In the genomic region with DNA sequence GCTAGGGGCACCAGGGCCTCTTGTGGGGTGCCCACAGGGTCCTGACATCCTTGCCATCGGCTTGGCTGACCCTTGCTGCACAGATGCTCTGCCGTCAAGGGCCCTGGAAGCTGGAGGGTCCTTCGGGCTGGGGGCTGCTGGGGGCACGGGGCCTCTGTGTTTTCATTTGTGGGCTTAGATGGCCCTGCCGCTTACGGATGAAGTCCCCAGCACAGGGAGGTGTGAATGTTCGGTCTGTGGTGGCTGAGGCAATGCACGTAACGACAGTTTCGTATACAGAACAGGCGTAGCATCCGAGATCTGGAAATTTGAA, we compare ENCODE assay signal across 25 cellular contexts. TPM values are rescaled to one million over a fixed set of nuclear protein-coding genes. Genes with fewer than 3 reads are reported as not detected.
DNase-seq lines count a peak whose midpoint lies in the region; ATAC-seq and TF ChIP-seq lines count a peak whose summit lies in the region.
"Had no signal": no experiment of that assay in that cellular context is flagged by ENCODE, and none has a peak within 500 bp of the region (broad histone marks: within the 10 kb centered on the region; RNA-seq: fewer than 3 reads in every experiment).

No MANE protein-coding gene starts in this region.

- peaks cover 79% of the 10 kb centered on the region for H4K20me1 ChIP-seq in BLaER1
- peaks cover 40% of the 10 kb centered on the region for H4K20me1 ChIP-seq in osteoblast (ENCODE audit: insufficient read depth, low read length)

- no peak overlapping the region for H2AFZ ChIP-seq in osteoblast (ENCODE audit: low read length)
- H2AFZ ChIP-seq: GM23338 had no signal

- peaks cover 56% of the 10 kb centered on the region for H3K4me1 ChIP-seq in BLaER1
- H3K4me1 ChIP-seq in HEK293 (ENCODE audit: control insufficient read depth, insufficient read depth, low read length): no peaks in the 10 kb centered on the region
- H3K4me1 ChIP-seq in RWPE2 (ENCODE audit: insufficient read depth, poor library complexity, severe bottlenecking): peaks cover 44% of the 10 kb centered on the region
- H3K4me1 ChIP-seq in osteoblast (ENCODE audit: insufficient read depth, low read length): peaks cover 20% of the 10 kb centered on the region

- peaks cover 68% of the 10 kb centered on the region for H3K36me3 ChIP-seq in BLaER1
- H3K36me3 ChIP-seq in HEK293 (ENCODE audit: control insufficient read depth in 2 of 2, insufficient read depth in 1 of 2, low read length in 2 of 2): peaks cover 0 to 38% of the 10 kb centered on the region in 2 experiments; a peak in 2 of 3 replicates
- H3K36me3 ChIP-seq in RWPE2 (ENCODE audit: low read depth): peaks cover 44% of the 10 kb centered on the region
- H3K36me3 ChIP-seq in osteoblast (ENCODE audit: insufficient read depth, low read length): peaks cover 4% of the 10 kb centered on the region

- POLR2A ChIA-PET in HEK293 (lab: Yijun Ruan, JAX): no interaction called here

- H3K27ac ChIP-seq in BLaER1: no peak overlapping the region
- no peak overlapping the region for H3K27ac ChIP-seq in HEK293 (ENCODE audit: extremely low read depth, low read depth, low read length)
- H3K27ac ChIP-seq in RWPE2 (ENCODE audit: poor library complexity, severe bottlenecking): no peak overlapping the region
- H3K27ac ChIP-seq in osteoblast (ENCODE audit: low read depth, low read length): no peak overlapping the region
- H3K27ac ChIP-seq: A549, C4-2B had no signal

- H3K4me3 ChIP-seq in BLaER1: no peak overlapping the region
- no peak overlapping the region for H3K4me3 ChIP-seq in HEK293 (ENCODE audit: low read depth, low read length)
- no peak overlapping the region for H3K4me3 ChIP-seq in RWPE2 (ENCODE audit: severe bottlenecking)
- no peak overlapping the region for H3K4me3 ChIP-seq in osteoblast (ENCODE audit: insufficient read depth, low read length)
- H3K4me3 ChIP-seq: A549, GM12878, GM23338 had no signal

- peaks cover 7% of the 10 kb centered on the region for H3K9me3 ChIP-seq in BLaER1
- no peaks in the 10 kb centered on the region for H3K9me3 ChIP-seq in HEK293 (ENCODE audit: control insufficient read depth, insufficient read depth, low read depth, low read length)
- H3K9me3 ChIP-seq in RWPE2 (ENCODE audit: severe bottlenecking): no peaks in the 10 kb centered on the region
- no peaks in the 10 kb centered on the region for H3K9me3 ChIP-seq in osteoblast (ENCODE audit: low read depth, low read length)
- H3K9me3 ChIP-seq: BE2C, Caco-2 had no signal

- H3K9ac ChIP-seq in BLaER1: no peak overlapping the region

- no peak for ATAC-seq in RWPE2 (ENCODE audit: low read depth)
- ATAC-seq: A549; CD8-positive, alpha-beta T cell; GM12878; HCT116 had no signal

- H3K4me2 ChIP-seq in BLaER1 (peak overlapping the region; percentile 80), osteoblast (ENCODE audit: insufficient read depth, low read length) (no peak overlapping the region)
- H3K4me2 ChIP-seq: A549, GM23338 had no signal

- peaks cover 77% of the 10 kb centered on the region for H3K79me2 ChIP-seq in osteoblast (ENCODE audit: insufficient read depth, low read length)

- H3K27me3 ChIP-seq in BLaER1 (no peaks in the 10 kb centered on the region), RWPE2 (ENCODE audit: insufficient read depth, poor library complexity, severe bottlenecking) (no peaks in the 10 kb centered on the region), osteoblast (ENCODE audit: insufficient read depth, low read length) (no peaks in the 10 kb centered on the region)
- H3K27me3 ChIP-seq: BE2C had no signal

- CTCF ChIA-PET in HEK293 (lab: Yijun Ruan, JAX): no interaction called here

- DNase-seq in RWPE2 (ENCODE audit: low spot score) (peak; percentile 80), osteoblast (ENCODE audit: insufficient read length, low spot score, missing footprints) (peak; percentile 76), NOMO-1 treated with DMSO at 0.1 percent for 48 hours (lab: John Stamatoyannopoulos, UW; ENCODE audit: unreplicated experiment) (no peak), NCI-H748 treated with DMSO at 0.1 percent for 48 hours (lab: John Stamatoyannopoulos, UW) (no peak)
- no peak for DNase-seq in stimulated activated CD4-positive, alpha-beta T cell treated with anti-CD3 and anti-CD28 coated beads, Interleukin-4, amount 100 ng/mL, for 1 hour
- DNase-seq: 8988T; ACHN; AML-193; BE2C; Caco-2; CD4-positive, CD25-positive, alpha-beta regulatory T cell; CD8-positive, alpha-beta T cell; DMS 273 treated with DMSO at 0.1 percent for 48 hours; DMS79; EL; GDM1; H9; HFFc6 had no signal

- TF ChIP-seq CTCF in HEK293 (tag by site-specific recombination; IDR thresholded peaks at IDR 0.05): no peak
- no peak for TF ChIP-seq CTCF in RWPE2 (IDR thresholded peaks at IDR 0.05; ENCODE audit: poor library complexity, severe bottlenecking)
- no peak for TF ChIP-seq CTCF in osteoblast (IDR thresholded peaks at IDR 0.05; ENCODE audit: extremely low read depth, low read depth, low read length)

TF ChIP-seq in HEK293, 187 proteins besides CTCF, POLR2A, EP300 and RAD21:
- no peak for TF ChIP-seq ZNF350 (tag by site-specific recombination; IDR thresholded peaks at IDR 0.05)
- peak; percentile 4; the same call in 1 of the 2 replicates for TF ChIP-seq GLIS2 (tag by site-specific recombination; IDR thresholded peaks at IDR 0.05)
- TF ChIP-seq, protein P1, sequence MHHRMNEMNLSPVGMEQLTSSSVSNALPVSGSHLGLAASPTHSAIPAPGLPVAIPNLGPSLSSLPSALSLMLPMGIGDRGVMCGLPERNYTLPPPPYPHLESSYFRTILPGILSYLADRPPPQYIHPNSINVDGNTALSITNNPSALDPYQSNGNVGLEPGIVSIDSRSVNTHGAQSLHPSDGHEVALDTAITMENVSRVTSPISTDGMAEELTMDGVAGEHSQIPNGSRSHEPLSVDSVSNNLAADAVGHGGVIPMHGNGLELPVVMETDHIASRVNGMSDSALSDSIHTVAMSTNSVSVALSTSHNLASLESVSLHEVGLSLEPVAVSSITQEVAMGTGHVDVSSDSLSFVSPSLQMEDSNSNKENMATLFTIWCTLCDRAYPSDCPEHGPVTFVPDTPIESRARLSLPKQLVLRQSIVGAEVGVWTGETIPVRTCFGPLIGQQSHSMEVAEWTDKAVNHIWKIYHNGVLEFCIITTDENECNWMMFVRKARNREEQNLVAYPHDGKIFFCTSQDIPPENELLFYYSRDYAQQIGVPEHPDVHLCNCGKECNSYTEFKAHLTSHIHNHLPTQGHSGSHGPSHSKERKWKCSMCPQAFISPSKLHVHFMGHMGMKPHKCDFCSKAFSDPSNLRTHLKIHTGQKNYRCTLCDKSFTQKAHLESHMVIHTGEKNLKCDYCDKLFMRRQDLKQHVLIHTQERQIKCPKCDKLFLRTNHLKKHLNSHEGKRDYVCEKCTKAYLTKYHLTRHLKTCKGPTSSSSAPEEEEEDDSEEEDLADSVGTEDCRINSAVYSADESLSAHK (tag by site-specific recombination; IDR thresholded peaks at IDR 0.05): no peak
- no peak for TF ChIP-seq ZNF830 (tag by site-specific recombination; IDR thresholded peaks at IDR 0.05; ENCODE audit: low read depth)
- no peak for TF ChIP-seq KLF1 (tag by site-specific recombination; IDR thresholded peaks at IDR 0.05)

RNA-seq across cellular contexts. Expression of gene SS18L1, which starts 14.5 kb away (rescaled TPM):
- total RNA-seq in osteoblast: 12.7 TPM in 2 replicates

RNA-seq across cellular contexts. Expression of gene PSMA7, which starts 14.8 kb away (rescaled TPM):
- total RNA-seq in osteoblast: 208 and 215 TPM in 2 replicates

RNA-seq across cellular contexts. Expression of gene MTG2, which starts 24.8 kb away (rescaled TPM):
- total RNA-seq in osteoblast: 22.1 and 25.0 TPM in 2 replicates

RNA-seq across cellular contexts. Expression of gene LSM14B, which starts 35.8 kb away (rescaled TPM):
- 41.8 and 48.5 TPM in 2 replicates for total RNA-seq in osteoblast

Comparison
In these comparisons a context has a peak if more than half of its experiments do, and no peak if none do; other contexts are left out.
1. DNase-seq: peak in RWPE2 (single experiment) and osteoblast (single experiment); none in NOMO-1 treated with DMSO at 0.1 percent for 48 hours (single experiment), NCI-H748 treated with DMSO at 0.1 percent for 48 hours (single experiment) and stimulated activated CD4-positive, alpha-beta T cell treated with anti-CD3 and anti-CD28 coated beads, Interleukin-4, amount 100 ng/mL, for 1 hour (single experiment).